In genomic region chr12:56521590-56522371, GRCh38 we compare ENCODE assay signal across 8 cellular contexts. TPM values are rescaled to one million over a fixed set of nuclear protein-coding genes. Genes with fewer than 3 reads are reported as not detected.
DNase-seq lines count a peak whose midpoint lies in the region; ATAC-seq and TF ChIP-seq lines count a peak whose summit lies in the region.

RBMS2 (plus strand) TSS chr12:56521820; CDS start chr12:56522024, 204 bp downstream.

- 2% methylated on average over 15 of the region's 15 CpGs for WGBS in lung, 2 donors

- H3K4me1 ChIP-seq in CD8-positive, alpha-beta T cell (ENCODE audit: insufficient read depth, low read length), result peaks cover 23% of the 10 kb centered on the region
- peaks cover 2 to 11% of the 10 kb centered on the region in 2 donors for H3K4me1 ChIP-seq in lung (ENCODE audit: control insufficient read depth in 2 of 2, insufficient read depth in 2 of 2, low read length in 2 of 2)

- H3K27ac ChIP-seq in CD8-positive, alpha-beta T cell (ENCODE audit: low read depth, low read length), result peak within 1 kb of the TSS; percentile 46
- H3K27ac ChIP-seq in lung (ENCODE audit: low read depth in 1 of 2, low read length in 1 of 2), result peak within 1 kb of the TSS; percentile 91 to 97

- TF ChIP-seq CTCF in CD8-positive, alpha-beta T cell (IDR thresholded peaks at IDR 0.05), result no peak
- no peak for TF ChIP-seq CTCF in lung (IDR thresholded peaks at IDR 0.05; ENCODE audit: control extremely low read depth, extremely low read depth)

- H3K27me3 Mint-ChIP-seq in CD8-positive, alpha-beta T cell (ENCODE audit: low read depth), result no peaks in the 10 kb centered on the region

- POLR2A ChIA-PET in CD8-positive, alpha-beta T cell (lab: Charles Lee), result interaction anchor here (0.6 to 1.4 kb wide), 7 partner anchors 11 to 255 kb away, joined by 3 to 5 read pairs (median 3); partner anchors contain the start of genes COQ10A and NACA
- POLR2A ChIA-PET in HEK293T (lab: Yijun Ruan, JAX), result interaction anchor here (0.7 to 2.4 kb wide), 6 partner anchors 18 to 167 kb away, joined by 3 to 10 read pairs (median 4); no protein-coding TSS in a partner anchor

- no peaks in the 10 kb centered on the region for H3K36me3 Mint-ChIP-seq in CD8-positive, alpha-beta T cell

- H3K4me3 ChIP-seq in CD8-positive, alpha-beta T cell (ENCODE audit: low read depth, low read length), result peak within 1 kb of the TSS; percentile 50
- H3K4me3 ChIP-seq in lung, result peak within 1 kb of the TSS; percentile 68

- H3K4me3 Mint-ChIP-seq in CD8-positive, alpha-beta T cell, result peak within 1 kb of the TSS; percentile 93

- no peaks in the 10 kb centered on the region for H3K36me3 ChIP-seq in CD8-positive, alpha-beta T cell (ENCODE audit: insufficient read depth, low read length)
- H3K36me3 ChIP-seq in lung (ENCODE audit: control insufficient read depth in 2 of 2, insufficient read depth in 2 of 2, low read length in 2 of 2), result no peaks in the 10 kb centered on the region

- no peaks in the 10 kb centered on the region for H3K9me3 ChIP-seq in CD8-positive, alpha-beta T cell (ENCODE audit: low read length)
- no peaks in the 10 kb centered on the region for H3K9me3 ChIP-seq in lung (ENCODE audit: control insufficient read depth in 2 of 2, insufficient read depth in 1 of 2, low read length in 1 of 2)

- ATAC-seq in CD8-positive, alpha-beta T cell, result peak; percentile 95
- ATAC-seq in lung (ENCODE audit: insufficient read depth, low FRiP score) (peak; percentile 76), HG02852 (IDR thresholded peaks at IDR 0.05; ENCODE audit: unreplicated experiment) (no peak)

- H3K27me3 ChIP-seq in CD8-positive, alpha-beta T cell (ENCODE audit: insufficient read depth, low read length), result no peaks in the 10 kb centered on the region
- no peaks in the 10 kb centered on the region for H3K27me3 ChIP-seq in lung (ENCODE audit: control insufficient read depth, insufficient read depth)

- CTCF ChIA-PET in CD8-positive, alpha-beta T cell (lab: Charles Lee), result interaction anchor here (0.6 to 2.6 kb wide), 11 partner anchors 9 to 474 kb away, joined by 3 to 11 read pairs (median 4); no protein-coding TSS in a partner anchor
- CTCF ChIA-PET in HEK293T (lab: Yijun Ruan, JAX), result interaction anchor here (0.8 to 1.8 kb wide), 4 partner anchors 14 to 115 kb away, joined by 3 to 8 read pairs (median 4); no protein-coding TSS in a partner anchor

- H3K9me3 Mint-ChIP-seq in CD8-positive, alpha-beta T cell, result no peaks in the 10 kb centered on the region

- intact Hi-C loops in CD8-positive, alpha-beta T cell (cut with DNase I, micrococcal nuclease), result loop anchor here in 1 of 2 experiments (1.0 kb wide), 1 partner anchor 108 kb away; no protein-coding TSS in a partner anchor

- peak; percentile 6 to 66 (median 26) for DNase-seq in CD8-positive, alpha-beta T cell
- peak; percentile 76 for DNase-seq in HEK293T (ENCODE audit: extremely low spot score)
- DNase-seq in NCI-H524 treated with DMSO at 0.1 percent for 48 hours (lab: John Stamatoyannopoulos, UW), result peak; percentile 30
- peak; percentile 10 to 14 for DNase-seq in activated CD8-positive, alpha-beta memory T cell treated with anti-CD3 and anti-CD28 coated beads for 1 hour (ENCODE audit: extremely low read depth in 1 of 2, low read depth in 1 of 2)
- peak; percentile 80 for DNase-seq in lung (ENCODE audit: low spot score)
- peak; percentile 6 to 7 for DNase-seq in stimulated activated CD8-positive, alpha-beta memory T cell treated with anti-CD3 and anti-CD28 coated beads, Interleukin-2, amount 100 ng/mL, for 1 hour (ENCODE audit: low read depth in 2 of 2)

- in situ Hi-C loops in endometrial microvascular endothelial cells (cut with HindIII; ENCODE audit: inconsistent ontology term, low pct_unique_long_range_greater_than_20kb, low sequenced_read_pairs), result loop anchor here (10.0 kb wide), 1 partner anchor 103 kb away; no protein-coding TSS in a partner anchor

- H3K4me1 Mint-ChIP-seq in CD8-positive, alpha-beta T cell (ENCODE audit: low read depth), result peaks cover 30% of the 10 kb centered on the region

- peak within 1 kb of the TSS; percentile 92 for H3K27ac Mint-ChIP-seq in CD8-positive, alpha-beta T cell

TF ChIP-seq in HEK293T, 16 proteins besides CTCF, POLR2A, EP300 and RAD21:
- TF ChIP-seq ZNF384 (IDR thresholded peaks at IDR 0.05) (peak; percentile 81; the same call in 1 of the 2 replicates), NFRKB (IDR thresholded peaks at IDR 0.05) (no peak), CTBP1 (IDR thresholded peaks at IDR 0.05; ENCODE audit: borderline replicate concordance) (no peak)

RNA-seq across cellular contexts. Expression of gene RBMS2, which starts in this region (rescaled TPM):
- 1 to 10 TPM; 8.3 to 9.9 TPM for total RNA-seq in CD8-positive, alpha-beta T cell
- total RNA-seq in endometrial microvascular endothelial cells (ENCODE audit: inconsistent ontology term), result 48.0 TPM
- total RNA-seq in lung, result 10 to 100 TPM; 56.3 to 71.0 TPM
- polyA plus RNA-seq in lung, result 10 to 100 TPM; 16.3 to 29.1 TPM

Comparison
In these comparisons a context has a peak if more than half of its experiments do, and no peak if none do; other contexts are left out.
1. DNase-seq: peak in every context shown above with its lines; median percentile 80 in lung; 76 in HEK293T; 30 in NCI-H524 treated with DMSO at 0.1 percent for 48 hours; 26 in CD8-positive, alpha-beta T cell; 12 in activated CD8-positive, alpha-beta memory T cell treated with anti-CD3 and anti-CD28 coated beads for 1 hour; 6 in stimulated activated CD8-positive, alpha-beta memory T cell treated with anti-CD3 and anti-CD28 coated beads, Interleukin-2, amount 100 ng/mL, for 1 hour.